8 cellular contexts compared by ENCODE assay signal in genomic region chr9:131669234-131670172, GRCh38.
DNase-seq lines count a peak whose midpoint lies in the region; ATAC-seq, FAIRE-seq and TF ChIP-seq lines count a peak whose summit lies in the region.

No MANE protein-coding gene starts in this region.

- H3K4me1 ChIP-seq in mammary epithelial cell (ENCODE audit: insufficient read depth, low read length) (peaks cover 22% of the 10 kb centered on the region), GM12878 (ENCODE audit: control insufficient read depth, insufficient read depth, low read length) (peaks cover 76% of the 10 kb centered on the region), muscle layer of colon (ENCODE audit: insufficient read depth, low read length) (peaks cover 54% of the 10 kb centered on the region), urinary bladder (ENCODE audit: insufficient read depth) (no peaks in the 10 kb centered on the region)

- TF ChIP-seq POLR2A in GM12878 (IDR thresholded peaks at IDR 0.05; ENCODE audit: low read depth, low read length) = 0 out of 2 replicates have a peak, but pooled peaks have one; percentile 5

- H4K20me1 ChIP-seq in mammary epithelial cell (ENCODE audit: insufficient read depth, low read length) (no peaks in the 10 kb centered on the region), GM12878 (ENCODE audit: control insufficient read depth, insufficient read depth) (no peaks in the 10 kb centered on the region)

- dilution Hi-C loops in mammary epithelial cell (cut with HindIII; ENCODE audit: low sequenced_read_pairs) = no loop called here

- no peak overlapping the region for H3K4me3 ChIP-seq in mammary epithelial cell (replicated peaks in 1 of 3; ENCODE audit: insufficient read depth in 1 of 3, low read depth in 2 of 3, low read length in 3 of 3)
- peak overlapping the region; percentile 54 for H3K4me3 ChIP-seq in GM12878
- no peak overlapping the region for H3K4me3 ChIP-seq in muscle layer of colon (ENCODE audit: low read depth in 1 of 2, low read length in 2 of 2)
- no peak overlapping the region for H3K4me3 ChIP-seq in urinary bladder (ENCODE audit: low read depth, low read length)

- TF ChIP-seq EP300 in GM12878 (IDR thresholded peaks at IDR 0.05; ENCODE audit: borderline replicate concordance in 1 of 2, control insufficient read depth in 1 of 2, low read depth in 2 of 2, low read length in 2 of 2) = no peak

- H3K4me2 ChIP-seq in mammary epithelial cell (ENCODE audit: insufficient read depth, low read depth, low read length) (no peak overlapping the region), GM12878 (ENCODE audit: control insufficient read depth, insufficient read depth) (peak overlapping the region; percentile 82)

- peak overlapping the region; percentile 67 for H3K27ac Mint-ChIP-seq in MCF 10A (ENCODE audit: low read depth, unreplicated experiment)

- no peak for DNase-seq in MCF 10A (ENCODE audit: unreplicated experiment)
- no peak for DNase-seq in mammary epithelial cell
- no peak for DNase-seq in GM12878 (ENCODE audit: low read depth, low spot score)
- DNase-seq in NCI-H187 treated with DMSO at 0.1 percent for 48 hours (lab: John Stamatoyannopoulos, UW) = no peak
- no peak for DNase-seq in HTR-8/SVneo (ENCODE audit: insufficient read length, low spot score)
- no peak for DNase-seq in activated CD8-positive, alpha-beta memory T cell treated with anti-CD3 and anti-CD28 coated beads, Interleukin-2, amount 50 U/mL, for 48 hours

- peaks cover 2% of the 10 kb centered on the region for H3K9me3 Mint-ChIP-seq in MCF 10A (ENCODE audit: unreplicated experiment)

- in situ Hi-C loops in mammary epithelial cell (cut with MboI; ENCODE audit: low sequenced_read_pairs in 2 of 2) = no loop called here
- in situ Hi-C loops in GM12878 (cut with MboI) = no loop called here

- intact Hi-C loops in MCF 10A (cut with micrococcal nuclease) (no loop called here), mammary epithelial cell (cut with micrococcal nuclease) (no loop called here), GM12878 (cut with micrococcal nuclease; ENCODE audit: unreplicated experiment) (loop anchor here (2.0 to 5.0 kb wide), 3 partner anchors 37 to 59 kb away; no protein-coding TSS in a partner anchor)

- BruUV-seq in MCF 10A (replicated peaks; lab: Mats Ljungman, UMichigan) (no TSS peak), mammary epithelial cell (replicated peaks; lab: Mats Ljungman, UMichigan) (no TSS peak), GM12878 (replicated peaks; lab: Mats Ljungman, UMichigan) (no TSS peak)

- no peaks in the 10 kb centered on the region for H3K27me3 ChIP-seq in mammary epithelial cell (ENCODE audit: insufficient read depth, low read length)
- H3K27me3 ChIP-seq in GM12878 (replicated peaks in 1 of 2; ENCODE audit: control insufficient read depth in 2 of 2, insufficient read depth in 2 of 2, low read length in 1 of 2) = no peaks in the 10 kb centered on the region
- no peaks in the 10 kb centered on the region for H3K27me3 ChIP-seq in muscle layer of colon (ENCODE audit: control insufficient read depth in 1 of 2, insufficient read depth in 2 of 2, low read length in 2 of 2)

- no peak for TF ChIP-seq RAD21 in GM12878 (IDR thresholded peaks at IDR 0.05; ENCODE audit: insufficient read depth, low read depth, low read length)

- H3K36me3 Mint-ChIP-seq in MCF 10A (ENCODE audit: insufficient read depth, unreplicated experiment) = peaks cover 6% of the 10 kb centered on the region

- 88% methylated on average over 14 of the region's 14 CpGs for WGBS in mammary epithelial cell (ENCODE audit: low coverage, missing lambda C conversion rate)
- 6% methylated on average over 14 of the region's 14 CpGs for WGBS in GM12878 (ENCODE audit: insufficient coverage, insufficient replicate concordance, low lambda C conversion rate, missing lambda C conversion rate)
- WGBS in urinary bladder = 76% methylated on average over 14 of the region's 14 CpGs

- H3K9me3 ChIP-seq in mammary epithelial cell (replicated peaks; ENCODE audit: insufficient read depth, low read length) = no peaks in the 10 kb centered on the region
- no peaks in the 10 kb centered on the region for H3K9me3 ChIP-seq in GM12878 (replicated peaks; ENCODE audit: control insufficient read depth, insufficient read depth, low read length)
- H3K9me3 ChIP-seq in muscle layer of colon (ENCODE audit: low read length) = no peaks in the 10 kb centered on the region

- H2AFZ ChIP-seq in mammary epithelial cell (ENCODE audit: low read depth, low read length) = no peak overlapping the region
- no peak overlapping the region for H2AFZ ChIP-seq in GM12878 (ENCODE audit: control insufficient read depth, low read depth, low read length)

- peaks cover 17% of the 10 kb centered on the region for H3K4me1 Mint-ChIP-seq in MCF 10A (ENCODE audit: insufficient read depth, unreplicated experiment)

- no peak for FAIRE-seq in GM12878 (lab: Jason Lieb, UNC)
- no peak for FAIRE-seq in HTR-8/SVneo (lab: Jason Lieb, UNC)

- POLR2A ChIA-PET in MCF 10A (lab: Yijun Ruan, JAX) = interaction anchor here (5.6 kb wide), 1 partner anchor 9 kb away, joined by 36 read pairs; no protein-coding TSS in a partner anchor
- POLR2A ChIA-PET in GM12878 (lab: Charles Lee) = interaction anchor here (0.6 to 3.5 kb wide), 9 partner anchors 8 to 66 kb away, joined by 3 to 26 read pairs (median 4); no protein-coding TSS in a partner anchor

- H3K4me3 Mint-ChIP-seq in MCF 10A (ENCODE audit: unreplicated experiment) = no peak overlapping the region

- TF ChIP-seq CTCF in MCF 10A (IDR thresholded peaks at IDR 0.05; ENCODE audit: unreplicated experiment) (no peak), mammary epithelial cell (conservative IDR thresholded peaks at IDR 0.05 in 1 of 2, IDR thresholded peaks at IDR 0.05 in 1 of 2; ENCODE audit: extremely low read depth in 1 of 2, insufficient read depth in 1 of 2, low read depth in 1 of 2, low read length in 2 of 2) (no peak), GM12878 (IDR thresholded peaks at IDR 0.05 in 2 of 3, conservative IDR thresholded peaks at IDR 0.05 in 1 of 3; ENCODE audit: control insufficient read depth in 2 of 3, extremely low read depth in 1 of 3, insufficient read depth in 1 of 3, low read depth in 3 of 3, low read length in 3 of 3) (no peak)

- H3K27me3 Mint-ChIP-seq in MCF 10A (ENCODE audit: insufficient read depth, unreplicated experiment) = no peaks in the 10 kb centered on the region

- no peak overlapping the region for H3K9ac ChIP-seq in mammary epithelial cell (ENCODE audit: insufficient read depth, low read length)
- peak overlapping the region; percentile 65 for H3K9ac ChIP-seq in GM12878 (ENCODE audit: control insufficient read depth, insufficient read depth, low read length)
- H3K9ac ChIP-seq in muscle layer of colon (ENCODE audit: low read length) = no peak overlapping the region

- H3K36me3 ChIP-seq in mammary epithelial cell (ENCODE audit: insufficient read depth, low read length) (no peaks in the 10 kb centered on the region), GM12878 (ENCODE audit: control insufficient read depth in 2 of 2, insufficient read depth in 2 of 2, low read length in 1 of 2) (peaks cover 0 to 3% of the 10 kb centered on the region in 2 experiments; a peak in 3 of 4 replicates), muscle layer of colon (ENCODE audit: insufficient read depth, low read length) (no peaks in the 10 kb centered on the region), urinary bladder (ENCODE audit: insufficient read depth) (no peaks in the 10 kb centered on the region)

- SMC1A ChIA-PET in GM12878 (lab: Charles Lee; ENCODE audit: uncharacterized antibody, unreplicated experiment) = interaction anchor here (0.8 to 21.1 kb wide), 10 partner anchors 9 to 63 kb away, joined by 3 to 535 read pairs (median 12); partner anchors contain the start of gene RAPGEF1

- CTCF ChIA-PET in MCF 10A (lab: Yijun Ruan, JAX) (interaction anchor here (0.6 kb wide), 1 partner anchor 73 kb away, joined by 3 read pairs; no protein-coding TSS in a partner anchor), mammary epithelial cell (lab: Charles Lee; ENCODE audit: low non-redundant PET) (interaction anchor here (0.6 kb wide), 1 partner anchor 70 kb away, joined by 3 read pairs; no protein-coding TSS in a partner anchor), GM12878 (lab: Yijun Ruan, JAX) (interaction anchor here (0.7 to 3.0 kb wide), 11 partner anchors 9 to 70 kb away, joined by 3 to 28 read pairs (median 7); partner anchors contain the start of gene RAPGEF1)

- H3K27ac ChIP-seq in mammary epithelial cell (ENCODE audit: insufficient read depth, low read depth, low read length) (no peak overlapping the region), GM12878 (ENCODE audit: control insufficient read depth, insufficient read depth) (peak overlapping the region; percentile 88), muscle layer of colon (ENCODE audit: low read depth, low read length) (peak overlapping the region; percentile 61), urinary bladder (ENCODE audit: low read depth) (peak overlapping the region; percentile 11)

- H3K79me2 ChIP-seq in mammary epithelial cell (ENCODE audit: insufficient read depth, low read length) (peaks cover 69% of the 10 kb centered on the region), GM12878 (ENCODE audit: control insufficient read depth, insufficient read depth, low read length) (peaks cover 100% of the 10 kb centered on the region)

- peak; percentile 22 for ATAC-seq in GM12878

- RAD21 ChIA-PET in GM12878 (lab: Charles Lee; ENCODE audit: unreplicated experiment) = interaction anchor here (0.9 to 10.6 kb wide), 11 partner anchors 8 to 62 kb away, joined by 3 to 187 read pairs (median 20); no protein-coding TSS in a partner anchor

TF ChIP-seq in GM12878, 131 proteins besides CTCF, POLR2A, EP300 and RAD21 (continues in another document):
- TF ChIP-seq IRF3 (IDR thresholded peaks at IDR 0.05) (no peak), ZSCAN29 (IDR thresholded peaks at IDR 0.05) (no peak)
